Comparison of ENCODE assay signal across 25 cellular contexts in the genomic region with DNA sequence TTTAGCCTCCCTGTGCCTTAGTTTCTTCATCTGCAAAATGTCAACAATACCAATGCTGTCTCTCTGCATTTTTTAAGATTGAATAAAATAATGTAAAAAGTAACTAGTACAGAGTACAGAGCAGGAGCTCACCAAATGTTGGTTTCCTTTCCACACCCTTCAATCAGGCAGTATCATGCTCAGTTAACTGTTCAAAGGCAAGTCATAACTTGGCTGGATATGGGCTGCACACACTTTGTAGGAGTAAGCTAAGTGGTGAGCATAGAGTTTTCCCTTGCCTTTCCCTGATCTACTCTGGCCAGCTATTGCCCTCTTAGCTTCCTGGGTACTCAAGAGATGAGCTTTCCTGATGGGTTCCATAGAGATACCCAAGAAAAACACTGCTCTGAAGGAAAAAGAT.
DNase-seq lines count a peak whose midpoint lies in the region; ATAC-seq, FAIRE-seq and TF ChIP-seq lines count a peak whose summit lies in the region.
"Had no signal": no experiment of that assay in that cellular context is flagged by ENCODE, and none has a peak within 500 bp of the region (broad histone marks: within the 10 kb centered on the region; RNA-seq: fewer than 3 reads in every experiment).

No MANE protein-coding gene starts in this region.

- H3K27ac Mint-ChIP-seq in GM23338, result no peak overlapping the region
- H3K27ac Mint-ChIP-seq: CD4-positive, alpha-beta memory T cell; HFFc6 had no signal

- no peaks in the 10 kb centered on the region for H4K20me1 ChIP-seq in GM23338 (replicated peaks; ENCODE audit: insufficient read depth)
- H4K20me1 ChIP-seq: BLaER1 treated with 17β-estradiol and CSF1 and Interleukin-3, amounts not matched to agents 10 nM and 100 nM had no signal

- TF ChIP-seq POLR2A in esophagus muscularis mucosa (IDR thresholded peaks at IDR 0.05; ENCODE audit: low read depth), result no peak

- ATAC-seq in GM23338 (no peak), foreskin keratinocyte (peak; percentile 14)
- ATAC-seq: A549 had no signal

- no peak overlapping the region for H3K4me3 Mint-ChIP-seq in GM23338
- H3K4me3 Mint-ChIP-seq: CD4-positive, alpha-beta memory T cell; HFFc6 had no signal

- H3K4me2 ChIP-seq in GM23338, result no peak overlapping the region
- H3K4me2 ChIP-seq: A549; BLaER1 treated with 17β-estradiol and CSF1 and Interleukin-3, amounts not matched to agents 10 nM and 100 nM had no signal

- no peaks in the 10 kb centered on the region for H3K4me1 ChIP-seq in GM23338 (ENCODE audit: insufficient read depth)
- H3K4me1 ChIP-seq in foreskin keratinocyte, result peaks cover 10% of the 10 kb centered on the region
- no peaks in the 10 kb centered on the region for H3K4me1 ChIP-seq in esophagus muscularis mucosa
- H3K4me1 ChIP-seq: BE2C; BLaER1 treated with 17β-estradiol and CSF1 and Interleukin-3, amounts not matched to agents 10 nM and 100 nM had no signal

- TF ChIP-seq CTCF in GM23338 (conservative IDR thresholded peaks at IDR 0.05; ENCODE audit: low read depth in 2 of 2), result no peak
- no peak for TF ChIP-seq CTCF in bronchial epithelial cell (IDR thresholded peaks at IDR 0.05; ENCODE audit: insufficient read depth, low read length, severe bottlenecking)
- no peak for TF ChIP-seq CTCF in foreskin keratinocyte (conservative IDR thresholded peaks at IDR 0.05)
- no peak for TF ChIP-seq CTCF in esophagus muscularis mucosa (IDR thresholded peaks at IDR 0.05)

- peaks cover 10% of the 10 kb centered on the region for H3K27me3 Mint-ChIP-seq in GM23338 (ENCODE audit: insufficient read depth, low read depth, poor library complexity)

- no peaks in the 10 kb centered on the region for H3K9me3 ChIP-seq in esophagus muscularis mucosa
- H3K9me3 ChIP-seq: A549; BE2C; BLaER1 treated with 17β-estradiol and CSF1 and Interleukin-3, amounts not matched to agents 10 nM and 100 nM; HAP-1 had no signal

- H3K9me2 ChIP-seq in GM23338 (ENCODE audit: insufficient read depth), result no peaks in the 10 kb centered on the region

- H3F3A ChIP-seq in GM23338 (replicated peaks; ENCODE audit: low read depth), result no peaks in the 10 kb centered on the region

- no peaks in the 10 kb centered on the region for H3K4me1 Mint-ChIP-seq in GM23338

- H3K79me2 ChIP-seq in GM23338 (replicated peaks; ENCODE audit: insufficient read depth), result no peaks in the 10 kb centered on the region

- no peaks in the 10 kb centered on the region for H3K36me3 ChIP-seq in GM23338 (ENCODE audit: insufficient read depth)
- H3K36me3 ChIP-seq in bronchial epithelial cell (ENCODE audit: control insufficient read depth, insufficient read depth, low read length), result no peaks in the 10 kb centered on the region
- no peaks in the 10 kb centered on the region for H3K36me3 ChIP-seq in esophagus muscularis mucosa
- H3K36me3 ChIP-seq: BE2C; BLaER1 treated with 17β-estradiol and CSF1 and Interleukin-3, amounts not matched to agents 10 nM and 100 nM; HAP-1 had no signal

- H2AFZ ChIP-seq in GM23338, result peak overlapping the region; percentile 69; the same call in 1 of the 2 replicates

- H3K4me3 ChIP-seq in GM23338, result no peak overlapping the region
- H3K4me3 ChIP-seq in bronchial epithelial cell (ENCODE audit: low read depth, low read length), result no peak overlapping the region
- H3K4me3 ChIP-seq in esophagus muscularis mucosa, result no peak overlapping the region
- H3K4me3 ChIP-seq: A549; BLaER1 treated with 17β-estradiol and CSF1 and Interleukin-3, amounts not matched to agents 10 nM and 100 nM; HAP-1 had no signal

- no peak for TF ChIP-seq EP300 in esophagus muscularis mucosa (IDR thresholded peaks at IDR 0.05)

- FAIRE-seq in bronchial epithelial cell (lab: Jason Lieb, UNC), result no peak
- FAIRE-seq: A549, GM12891, GM18507, GM19239, H54 had no signal

- H3K27ac ChIP-seq in GM23338 (ENCODE audit: low read depth) (no peak overlapping the region), foreskin keratinocyte (no peak overlapping the region), esophagus muscularis mucosa (replicated peaks in 1 of 4) (no peak overlapping the region)
- H3K27ac ChIP-seq: A549; BLaER1 treated with 17β-estradiol and CSF1 and Interleukin-3, amounts not matched to agents 10 nM and 100 nM had no signal

- H3K27me3 ChIP-seq in GM23338 (ENCODE audit: insufficient read depth) (no peaks in the 10 kb centered on the region), bronchial epithelial cell (ENCODE audit: control insufficient read depth, insufficient read depth, low read length) (no peaks in the 10 kb centered on the region), foreskin keratinocyte (no peaks in the 10 kb centered on the region), esophagus muscularis mucosa (peaks cover 0 to 18% (median 0%) of the 10 kb centered on the region in 4 donors)
- H3K27me3 ChIP-seq: BE2C; BLaER1 treated with 17β-estradiol and CSF1 and Interleukin-3, amounts not matched to agents 10 nM and 100 nM had no signal

- intact Hi-C loops in esophagus muscularis mucosa (cut with DNase I) (no loop called here), posterior vena cava (cut with DNase I) (no loop called here)

- no peaks in the 10 kb centered on the region for H3K9me3 Mint-ChIP-seq in GM23338
- H3K9me3 Mint-ChIP-seq: CD4-positive, alpha-beta memory T cell; HFFc6 had no signal

- no peak for DNase-seq in GM23338 (ENCODE audit: low spot score)
- DNase-seq in bronchial epithelial cell (ENCODE audit: low read depth), result peak; percentile 69
- peak in 1 of 2 donors; percentile 64 for DNase-seq in foreskin keratinocyte
- no peak for DNase-seq in esophagus muscularis mucosa (ENCODE audit: extremely low spot score)
- DNase-seq in GM19238 (ENCODE audit: insufficient read length, low spot score), result no peak
- DNase-seq in posterior vena cava (ENCODE audit: low spot score), result no peak
- DNase-seq: 8988T; ACHN; AML-193; BE2C; Calu3; CD4-positive, alpha-beta memory T cell; COR-L47; DMS53; DMS79 treated with DMSO at 0.1 percent for 48 hours; GF-D8; GOT3; HFFc6 had no signal

- no peaks in the 10 kb centered on the region for H3K36me3 Mint-ChIP-seq in GM23338 (ENCODE audit: low read depth)
- H3K36me3 Mint-ChIP-seq: CD4-positive, alpha-beta memory T cell had no signal

TF ChIP-seq in GM23338, 12 proteins besides CTCF, POLR2A, EP300 and RAD21 (continues in another document):
- TF ChIP-seq, protein P1, sequence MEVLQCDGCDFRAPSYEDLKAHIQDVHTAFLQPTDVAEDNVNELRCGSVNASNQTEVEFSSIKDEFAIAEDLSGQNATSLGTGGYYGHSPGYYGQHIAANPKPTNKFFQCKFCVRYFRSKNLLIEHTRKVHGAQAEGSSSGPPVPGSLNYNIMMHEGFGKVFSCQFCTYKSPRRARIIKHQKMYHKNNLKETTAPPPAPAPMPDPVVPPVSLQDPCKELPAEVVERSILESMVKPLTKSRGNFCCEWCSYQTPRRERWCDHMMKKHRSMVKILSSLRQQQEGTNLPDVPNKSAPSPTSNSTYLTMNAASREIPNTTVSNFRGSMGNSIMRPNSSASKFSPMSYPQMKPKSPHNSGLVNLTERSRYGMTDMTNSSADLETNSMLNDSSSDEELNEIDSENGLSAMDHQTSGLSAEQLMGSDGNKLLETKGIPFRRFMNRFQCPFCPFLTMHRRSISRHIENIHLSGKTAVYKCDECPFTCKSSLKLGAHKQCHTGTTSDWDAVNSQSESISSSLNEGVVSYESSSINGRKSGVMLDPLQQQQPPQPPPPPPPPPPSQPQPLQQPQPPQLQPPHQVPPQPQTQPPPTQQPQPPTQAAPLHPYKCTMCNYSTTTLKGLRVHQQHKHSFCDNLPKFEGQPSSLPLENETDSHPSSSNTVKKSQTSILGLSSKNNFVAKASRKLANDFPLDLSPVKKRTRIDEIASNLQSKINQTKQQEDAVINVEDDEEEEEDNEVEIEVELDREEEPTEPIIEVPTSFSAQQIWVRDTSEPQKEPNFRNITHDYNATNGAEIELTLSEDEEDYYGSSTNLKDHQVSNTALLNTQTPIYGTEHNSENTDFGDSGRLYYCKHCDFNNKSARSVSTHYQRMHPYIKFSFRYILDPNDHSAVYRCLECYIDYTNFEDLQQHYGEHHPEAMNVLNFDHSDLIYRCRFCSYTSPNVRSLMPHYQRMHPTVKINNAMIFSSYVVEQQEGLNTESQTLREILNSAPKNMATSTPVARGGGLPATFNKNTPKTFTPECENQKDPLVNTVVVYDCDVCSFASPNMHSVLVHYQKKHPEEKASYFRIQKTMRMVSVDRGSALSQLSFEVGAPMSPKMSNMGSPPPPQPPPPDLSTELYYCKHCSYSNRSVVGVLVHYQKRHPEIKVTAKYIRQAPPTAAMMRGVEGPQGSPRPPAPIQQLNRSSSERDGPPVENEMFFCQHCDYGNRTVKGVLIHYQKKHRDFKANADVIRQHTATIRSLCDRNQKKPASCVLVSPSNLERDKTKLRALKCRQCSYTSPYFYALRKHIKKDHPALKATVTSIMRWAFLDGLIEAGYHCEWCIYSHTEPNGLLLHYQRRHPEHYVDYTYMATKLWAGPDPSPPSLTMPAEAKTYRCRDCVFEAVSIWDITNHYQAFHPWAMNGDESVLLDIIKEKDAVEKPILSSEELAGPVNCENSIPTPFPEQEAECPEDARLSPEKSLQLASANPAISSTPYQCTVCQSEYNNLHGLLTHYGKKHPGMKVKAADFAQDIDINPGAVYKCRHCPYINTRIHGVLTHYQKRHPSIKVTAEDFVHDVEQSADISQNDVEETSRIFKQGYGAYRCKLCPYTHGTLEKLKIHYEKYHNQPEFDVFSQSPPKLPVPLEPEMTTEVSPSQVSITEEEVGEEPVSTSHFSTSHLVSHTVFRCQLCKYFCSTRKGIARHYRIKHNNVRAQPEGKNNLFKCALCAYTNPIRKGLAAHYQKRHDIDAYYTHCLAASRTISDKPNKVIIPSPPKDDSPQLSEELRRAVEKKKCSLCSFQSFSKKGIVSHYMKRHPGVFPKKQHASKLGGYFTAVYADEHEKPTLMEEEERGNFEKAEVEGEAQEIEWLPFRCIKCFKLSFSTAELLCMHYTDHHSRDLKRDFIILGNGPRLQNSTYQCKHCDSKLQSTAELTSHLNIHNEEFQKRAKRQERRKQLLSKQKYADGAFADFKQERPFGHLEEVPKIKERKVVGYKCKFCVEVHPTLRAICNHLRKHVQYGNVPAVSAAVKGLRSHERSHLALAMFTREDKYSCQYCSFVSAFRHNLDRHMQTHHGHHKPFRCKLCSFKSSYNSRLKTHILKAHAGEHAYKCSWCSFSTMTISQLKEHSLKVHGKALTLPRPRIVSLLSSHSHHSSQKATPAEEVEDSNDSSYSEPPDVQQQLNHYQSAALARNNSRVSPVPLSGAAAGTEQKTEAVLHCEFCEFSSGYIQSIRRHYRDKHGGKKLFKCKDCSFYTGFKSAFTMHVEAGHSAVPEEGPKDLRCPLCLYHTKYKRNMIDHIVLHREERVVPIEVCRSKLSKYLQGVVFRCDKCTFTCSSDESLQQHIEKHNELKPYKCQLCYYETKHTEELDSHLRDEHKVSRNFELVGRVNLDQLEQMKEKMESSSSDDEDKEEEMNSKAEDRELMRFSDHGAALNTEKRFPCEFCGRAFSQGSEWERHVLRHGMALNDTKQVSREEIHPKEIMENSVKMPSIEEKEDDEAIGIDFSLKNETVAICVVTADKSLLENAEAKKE (CRISPR knock-in tag; IDR thresholded peaks at IDR 0.05), result no peak
